Comparison of ENCODE assay signal across 8 cellular contexts in genomic region chr7:28093617-28094232, GRCh38.
DNase-seq lines count a peak whose midpoint lies in the region; ATAC-seq and TF ChIP-seq lines count a peak whose summit lies in the region.

No MANE protein-coding gene starts in this region.

- no peaks in the 10 kb centered on the region for H3K36me3 Mint-ChIP-seq in activated T-cell treated with anti-CD3 and anti-CD28 coated beads, Interleukin-2, amount 50 U/mL, for 24 hours (ENCODE audit: low read depth)

- H3K9ac ChIP-seq in NT2/D1 (ENCODE audit: insufficient read length, low read depth), result no peak overlapping the region

- H3K4me3 ChIP-seq in HFF-Myc (replicated peaks; ENCODE audit: low read depth, low read length) (no peak overlapping the region), NT2/D1 (ENCODE audit: insufficient read length, low read depth) (no peak overlapping the region)

- peaks cover 18% of the 10 kb centered on the region for H3K4me1 Mint-ChIP-seq in activated T-cell treated with anti-CD3 and anti-CD28 coated beads, Interleukin-2, amount 50 U/mL, for 24 hours (ENCODE audit: low read depth)

- H3K4me1 ChIP-seq in NT2/D1 (ENCODE audit: insufficient read depth, insufficient read length), result no peaks in the 10 kb centered on the region

- H3K27me3 ChIP-seq in NT2/D1 (ENCODE audit: insufficient read depth, insufficient read length), result no peaks in the 10 kb centered on the region

- no peaks in the 10 kb centered on the region for H3K27me3 Mint-ChIP-seq in activated T-cell treated with anti-CD3 and anti-CD28 coated beads, Interleukin-2, amount 50 U/mL, for 24 hours

- peak; percentile 72 for DNase-seq in CD1c-positive myeloid dendritic cell (ENCODE audit: extremely low spot score)
- DNase-seq in HFF-Myc (ENCODE audit: extremely low read depth, low read depth), result no peak
- peak; percentile 92 for DNase-seq in NT2/D1 (ENCODE audit: low read depth, low spot score)
- DNase-seq in activated T-cell treated with anti-CD3 and anti-CD28 coated beads, Interleukin-2, amount 50 U/mL, for 24 hours, result peak; percentile 63
- DNase-seq in Right ventricle myocardium superior, result peak; percentile 77
- DNase-seq in posterior cingulate gyrus, result peak; percentile 60 to 95 (median 73)

- no peaks in the 10 kb centered on the region for H3K9me3 ChIP-seq in NT2/D1 (ENCODE audit: insufficient read depth, low read length)

- ATAC-seq in Right ventricle myocardium superior (ENCODE audit: poor library complexity), result peak; percentile 31
- ATAC-seq in GM21529 (IDR thresholded peaks at IDR 0.05; ENCODE audit: unreplicated experiment), result no peak
- ATAC-seq in HG02970 (IDR thresholded peaks at IDR 0.05; ENCODE audit: low FRiP score, unreplicated experiment), result no peak

- H3K4me3 Mint-ChIP-seq in activated T-cell treated with anti-CD3 and anti-CD28 coated beads, Interleukin-2, amount 50 U/mL, for 24 hours, result no peak overlapping the region

- TF ChIP-seq CTCF in HFF-Myc (IDR thresholded peaks at IDR 0.05; ENCODE audit: low read depth, low read length, missing control alignments), result peak; percentile 82

- H3K27ac Mint-ChIP-seq in activated T-cell treated with anti-CD3 and anti-CD28 coated beads, Interleukin-2, amount 50 U/mL, for 24 hours, result no peak overlapping the region

- intact Hi-C loops in Right ventricle myocardium superior (cut with DNase I) (no loop called here), posterior cingulate gyrus (cut with DNase I) (loop anchor here (10.0 kb wide), 1 partner anchor 159 kb away; no protein-coding TSS in a partner anchor)

- H3K36me3 ChIP-seq in NT2/D1 (ENCODE audit: insufficient read depth, insufficient read length, low read length), result no peaks in the 10 kb centered on the region

- H3K9me3 Mint-ChIP-seq in activated T-cell treated with anti-CD3 and anti-CD28 coated beads, Interleukin-2, amount 50 U/mL, for 24 hours, result no peaks in the 10 kb centered on the region
